Comparison of ENCODE assay signal across 1 cellular context in the genomic region with DNA sequence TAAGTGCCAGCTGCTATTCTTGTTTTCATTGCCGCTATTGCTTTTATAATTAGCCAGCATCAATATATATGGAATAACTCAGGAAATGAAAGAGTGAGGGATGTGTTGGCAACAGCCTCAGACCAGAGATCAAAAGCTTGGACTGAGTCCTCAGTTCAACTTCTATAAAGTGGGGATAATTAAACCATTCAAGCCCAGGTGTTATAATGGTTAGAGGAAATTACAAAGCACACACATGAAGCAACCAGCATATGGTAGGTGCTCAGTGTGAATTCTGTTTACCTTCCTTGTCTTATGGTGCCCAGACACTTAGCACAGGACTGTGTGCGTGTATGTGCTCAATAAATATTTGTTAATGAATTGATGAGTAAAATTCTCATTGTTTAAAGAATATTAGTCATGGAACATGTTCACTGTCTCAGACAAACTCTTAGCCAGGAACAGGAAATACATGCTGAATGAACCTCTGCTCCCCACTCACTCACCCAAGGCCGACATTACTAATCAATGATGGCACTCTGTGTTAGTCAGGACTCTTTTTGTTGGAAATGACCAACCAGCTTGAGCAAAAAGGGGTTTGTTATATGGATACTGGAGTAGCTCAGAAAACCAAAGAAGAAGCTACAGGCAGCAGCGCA.
TF ChIP-seq lines count a peak whose summit lies in the region.

No MANE protein-coding gene starts in this region.

TF ChIP-seq in SK-N-SH, 30 proteins besides CTCF, POLR2A, EP300 and RAD21:
- TF ChIP-seq, protein P1, sequence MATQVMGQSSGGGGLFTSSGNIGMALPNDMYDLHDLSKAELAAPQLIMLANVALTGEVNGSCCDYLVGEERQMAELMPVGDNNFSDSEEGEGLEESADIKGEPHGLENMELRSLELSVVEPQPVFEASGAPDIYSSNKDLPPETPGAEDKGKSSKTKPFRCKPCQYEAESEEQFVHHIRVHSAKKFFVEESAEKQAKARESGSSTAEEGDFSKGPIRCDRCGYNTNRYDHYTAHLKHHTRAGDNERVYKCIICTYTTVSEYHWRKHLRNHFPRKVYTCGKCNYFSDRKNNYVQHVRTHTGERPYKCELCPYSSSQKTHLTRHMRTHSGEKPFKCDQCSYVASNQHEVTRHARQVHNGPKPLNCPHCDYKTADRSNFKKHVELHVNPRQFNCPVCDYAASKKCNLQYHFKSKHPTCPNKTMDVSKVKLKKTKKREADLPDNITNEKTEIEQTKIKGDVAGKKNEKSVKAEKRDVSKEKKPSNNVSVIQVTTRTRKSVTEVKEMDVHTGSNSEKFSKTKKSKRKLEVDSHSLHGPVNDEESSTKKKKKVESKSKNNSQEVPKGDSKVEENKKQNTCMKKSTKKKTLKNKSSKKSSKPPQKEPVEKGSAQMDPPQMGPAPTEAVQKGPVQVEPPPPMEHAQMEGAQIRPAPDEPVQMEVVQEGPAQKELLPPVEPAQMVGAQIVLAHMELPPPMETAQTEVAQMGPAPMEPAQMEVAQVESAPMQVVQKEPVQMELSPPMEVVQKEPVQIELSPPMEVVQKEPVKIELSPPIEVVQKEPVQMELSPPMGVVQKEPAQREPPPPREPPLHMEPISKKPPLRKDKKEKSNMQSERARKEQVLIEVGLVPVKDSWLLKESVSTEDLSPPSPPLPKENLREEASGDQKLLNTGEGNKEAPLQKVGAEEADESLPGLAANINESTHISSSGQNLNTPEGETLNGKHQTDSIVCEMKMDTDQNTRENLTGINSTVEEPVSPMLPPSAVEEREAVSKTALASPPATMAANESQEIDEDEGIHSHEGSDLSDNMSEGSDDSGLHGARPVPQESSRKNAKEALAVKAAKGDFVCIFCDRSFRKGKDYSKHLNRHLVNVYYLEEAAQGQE (IDR thresholded peaks at IDR 0.05; ENCODE audit: low read depth, low read length), result no peak
- TF ChIP-seq TCF12 (IDR thresholded peaks at IDR 0.05) (no peak), TEAD4 (IDR thresholded peaks at IDR 0.05; ENCODE audit: borderline replicate concordance, insufficient read depth) (no peak), FOSL2 (IDR thresholded peaks at IDR 0.05; ENCODE audit: borderline replicate concordance, low read depth) (no peak), JUND (IDR thresholded peaks at IDR 0.05) (no peak), FOXM1 (IDR thresholded peaks at IDR 0.05; ENCODE audit: low read depth) (no peak)
